ENCODE assay signal across 12 cellular contexts in the genomic region with DNA sequence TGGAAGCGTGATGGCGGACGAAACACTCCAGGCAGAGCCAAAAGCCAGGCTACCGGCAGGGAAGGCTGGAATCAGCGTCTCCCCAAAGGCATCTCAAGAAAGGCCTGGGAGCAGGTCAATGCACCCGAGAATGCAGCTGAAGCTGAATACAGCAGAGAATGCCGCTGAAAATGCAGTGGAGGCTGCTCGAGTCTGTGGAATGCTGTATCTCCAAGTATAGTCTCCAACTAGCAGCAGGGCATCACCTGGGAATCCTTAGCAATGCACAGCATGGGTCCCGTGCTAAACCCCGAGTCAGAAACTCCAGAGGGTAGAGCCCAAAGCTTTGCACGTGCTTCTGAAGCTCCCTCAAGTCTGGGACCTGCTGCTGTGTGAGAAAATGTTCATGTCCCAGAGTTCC.
"Had no signal": no experiment of that assay in that cellular context is flagged by ENCODE, and none has a peak within 500 bp of the region (broad histone marks: within the 10 kb centered on the region; RNA-seq: fewer than 3 reads in every experiment).

No MANE protein-coding gene starts in this region.

- DNase-seq: activated CD4-positive, alpha-beta T cell treated with anti-CD3 and anti-CD28 coated beads for 1 hour; activated CD4-positive, alpha-beta T cell treated with anti-CD3 and anti-CD28 coated beads, Interleukin-2, amount 50 U/mL, for 48 hours; activated naive CD4-positive, alpha-beta T cell treated with anti-CD3 and anti-CD28 coated beads, Interleukin-2, amount 10 ng/mL, durations not matched to agents 7 days and 5 days; activated T-cell treated with anti-CD3 and anti-CD28 coated beads, Interleukin-2, amount 50 U/mL, for 24 hours; heart right ventricle; islet precursor cell; left lung; naive thymus-derived CD8-positive, alpha-beta T cell; nucleus accumbens; stimulated activated naive CD8-positive, alpha-beta T cell treated with anti-CD3 and anti-CD28 coated beads, Interleukin-15, Interleukin-2, amounts not matched to agents 100 U/mL and 50 U/mL, for 24 hours had no signal

- H3K36me3 ChIP-seq: gastroesophageal sphincter, heart right ventricle, left lung had no signal

- H3K27ac ChIP-seq: heart right ventricle, left lung had no signal

- FAIRE-seq: astrocyte had no signal

- H3K4me1 ChIP-seq: gastroesophageal sphincter, heart right ventricle, left lung had no signal

- H3K27me3 ChIP-seq: gastroesophageal sphincter, left lung had no signal

- H3K9me3 ChIP-seq: gastroesophageal sphincter, left lung had no signal

- H3K4me3 ChIP-seq: gastroesophageal sphincter, heart right ventricle, left lung had no signal
